In the genomic region with DNA sequence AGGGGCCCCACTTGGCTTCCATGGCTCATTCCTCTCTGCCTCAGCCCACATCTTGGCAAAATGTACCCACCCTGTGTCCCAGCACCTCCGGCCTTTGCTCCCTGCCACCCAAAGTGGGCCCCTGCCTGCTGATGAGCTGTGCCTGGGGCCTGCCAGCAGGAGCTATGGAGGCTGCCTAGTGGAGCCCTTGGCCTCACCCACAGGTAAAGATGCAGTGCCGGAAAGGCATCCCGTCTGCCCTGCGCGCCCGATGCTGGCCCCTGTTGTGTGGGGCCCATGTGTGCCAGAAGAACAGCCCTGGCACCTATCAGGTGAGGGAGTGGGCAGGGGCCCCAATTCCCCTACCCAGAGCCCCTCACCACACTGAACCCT, we compare ENCODE assay signal across 13 cellular contexts. TPM values are rescaled to one million over a fixed set of nuclear protein-coding genes. Genes with fewer than 3 reads are reported as not detected.
DNase-seq lines count a peak whose midpoint lies in the region; TF ChIP-seq lines count a peak whose summit lies in the region.
"Had no signal": no experiment of that assay in that cellular context is flagged by ENCODE, and none has a peak within 500 bp of the region (broad histone marks: within the 10 kb centered on the region; RNA-seq: fewer than 3 reads in every experiment).

No MANE protein-coding gene starts in this region.

- peak overlapping the region; percentile 12 to 69 for H3K4me3 ChIP-seq in mucosa of rectum (ENCODE audit: low read length in 2 of 2)
- H3K4me3 ChIP-seq in sigmoid colon: no peak overlapping the region
- H3K4me3 ChIP-seq: GM23338 had no signal

- CTCF ChIA-PET in activated naive CD4-positive, alpha-beta T cell treated with anti-CD3 and anti-CD28 coated beads, Interleukin-2, amount 10 ng/mL, durations not matched to agents 7 days and 5 days (lab: Charles Lee): interaction anchor here (1.1 to 2.1 kb wide), 2 partner anchors 8 to 31 kb away, joined by 3 to 5 read pairs; no protein-coding TSS in a partner anchor

- H3K27me3 ChIP-seq in mucosa of rectum (ENCODE audit: control insufficient read depth in 2 of 2, insufficient read depth in 2 of 2, low read length in 2 of 2): no peaks in the 10 kb centered on the region
- H3K27me3 ChIP-seq in sigmoid colon: peaks cover 18 to 67% (median 33%) of the 10 kb centered on the region in 3 donors
- H3K27me3 ChIP-seq: BE2C had no signal

- no peaks in the 10 kb centered on the region for H3K9me3 ChIP-seq in mucosa of rectum (ENCODE audit: control insufficient read depth in 2 of 2, low read length in 2 of 2)
- no peaks in the 10 kb centered on the region for H3K9me3 ChIP-seq in sigmoid colon
- H3K9me3 ChIP-seq: BE2C had no signal

- H3K36me3 Mint-ChIP-seq in CD14-positive monocyte: peaks cover 23 to 36% of the 10 kb centered on the region in 2 donors
- H3K36me3 Mint-ChIP-seq in IgD-negative memory B cell: peaks cover 9% of the 10 kb centered on the region
- peaks cover 64% of the 10 kb centered on the region for H3K36me3 Mint-ChIP-seq in activated naive CD4-positive, alpha-beta T cell treated with anti-CD3 and anti-CD28 coated beads, Interleukin-2, amount 10 ng/mL, durations not matched to agents 7 days and 5 days

- H3K4me3 Mint-ChIP-seq in CD14-positive monocyte: peak overlapping the region; percentile 63 to 93
- peak overlapping the region; percentile 91 to 100 (median 96) for H3K4me3 Mint-ChIP-seq in IgD-negative memory B cell
- H3K4me3 Mint-ChIP-seq in activated naive CD4-positive, alpha-beta T cell treated with anti-CD3 and anti-CD28 coated beads, Interleukin-2, amount 10 ng/mL, durations not matched to agents 7 days and 5 days: peak overlapping the region; percentile 96
- H3K4me3 Mint-ChIP-seq: GM23338 had no signal

- no peak for TF ChIP-seq CTCF in CD14-positive monocyte (IDR thresholded peaks at IDR 0.05)
- no peak for TF ChIP-seq CTCF in sigmoid colon (IDR thresholded peaks at IDR 0.05)

- intact Hi-C loops in CD14-positive monocyte (cut with micrococcal nuclease) (no loop called here), sigmoid colon (cut with DNase I) (no loop called here)

- peak overlapping the region in 4 of 7 donors; percentile 25 to 93 (median 57) for H3K27ac Mint-ChIP-seq in CD14-positive monocyte
- H3K27ac Mint-ChIP-seq in IgD-negative memory B cell: peak overlapping the region; percentile 47 to 100 (median 87)
- peak overlapping the region; percentile 98 for H3K27ac Mint-ChIP-seq in activated naive CD4-positive, alpha-beta T cell treated with anti-CD3 and anti-CD28 coated beads, Interleukin-2, amount 10 ng/mL, durations not matched to agents 7 days and 5 days

- H3K4me1 Mint-ChIP-seq in CD14-positive monocyte (peaks cover 85% of the 10 kb centered on the region), IgD-negative memory B cell (peaks cover 37 to 43% (median 39%) of the 10 kb centered on the region in 3 donors)
- H3K4me1 Mint-ChIP-seq in activated naive CD4-positive, alpha-beta T cell treated with anti-CD3 and anti-CD28 coated beads, Interleukin-2, amount 10 ng/mL, durations not matched to agents 7 days and 5 days: peaks cover 73% of the 10 kb centered on the region

- H3K4me1 ChIP-seq in mucosa of rectum (ENCODE audit: control insufficient read depth in 2 of 2, insufficient read depth in 2 of 2, low read length in 2 of 2) (peaks cover 20 to 31% of the 10 kb centered on the region in 2 donors), sigmoid colon (peaks cover 0 to 25% (median 15%) of the 10 kb centered on the region in 4 donors)

- no peak for DNase-seq in CD14-positive monocyte (ENCODE audit: low spot score)
- DNase-seq in activated naive CD4-positive, alpha-beta T cell treated with anti-CD3 and anti-CD28 coated beads, Interleukin-2, amount 10 ng/mL, durations not matched to agents 7 days and 5 days: no peak
- DNase-seq in DMS53 (lab: John Stamatoyannopoulos, UW): no peak
- DNase-seq in NCI-H748 (lab: John Stamatoyannopoulos, UW; ENCODE audit: unreplicated experiment): no peak
- DNase-seq in sigmoid colon: no peak
- no peak for DNase-seq in NCI-H345 treated with DMSO at 0.1 percent for 48 hours (lab: John Stamatoyannopoulos, UW; ENCODE audit: unreplicated experiment)
- DNase-seq: BE2C, GDM1, kidney glomerular epithelial cell, MM.1S had no signal

- 74 to 93% methylated on average over 6 of the region's 6 CpGs for WGBS in sigmoid colon, 2 donors

- H3K27me3 Mint-ChIP-seq in CD14-positive monocyte (ENCODE audit: low read depth in 3 of 3) (no peaks in the 10 kb centered on the region), IgD-negative memory B cell (no peaks in the 10 kb centered on the region)
- no peaks in the 10 kb centered on the region for H3K27me3 Mint-ChIP-seq in activated naive CD4-positive, alpha-beta T cell treated with anti-CD3 and anti-CD28 coated beads, Interleukin-2, amount 10 ng/mL, durations not matched to agents 7 days and 5 days

- no peak for TF ChIP-seq POLR2A in sigmoid colon (IDR thresholded peaks at IDR 0.05)

- H3K27ac ChIP-seq in mucosa of rectum (ENCODE audit: low read depth in 2 of 2, low read length in 2 of 2): peak overlapping the region in 1 of 2 donors; percentile 97
- no peak overlapping the region for H3K27ac ChIP-seq in sigmoid colon

- peak overlapping the region in 1 of 2 donors; percentile 68 for H3K9ac ChIP-seq in mucosa of rectum (ENCODE audit: low read depth in 1 of 2, low read length in 2 of 2)

- H3K9me3 Mint-ChIP-seq in CD14-positive monocyte (no peaks in the 10 kb centered on the region), IgD-negative memory B cell (no peaks in the 10 kb centered on the region)
- H3K9me3 Mint-ChIP-seq in activated naive CD4-positive, alpha-beta T cell treated with anti-CD3 and anti-CD28 coated beads, Interleukin-2, amount 10 ng/mL, durations not matched to agents 7 days and 5 days: no peaks in the 10 kb centered on the region
- H3K9me3 Mint-ChIP-seq: GM23338 had no signal

- H3K36me3 ChIP-seq in mucosa of rectum (ENCODE audit: control insufficient read depth in 2 of 2, insufficient read depth in 2 of 2, low read length in 2 of 2) (peaks cover 0 to under 1% of the 10 kb centered on the region in 2 donors), sigmoid colon (no peaks in the 10 kb centered on the region)
- H3K36me3 ChIP-seq: BE2C had no signal

- no peak for TF ChIP-seq EP300 in sigmoid colon (IDR thresholded peaks at IDR 0.05)

RNA-seq across cellular contexts. Expression of a gene that starts 1.3 kb away (rescaled TPM):
- polyA plus RNA-seq in CD14-positive monocyte (10 to 100 TPM; 68.6 to 72.9 TPM), IgD-negative memory B cell (341 TPM), sigmoid colon (10 to 100 TPM in 1 of 3 donors, 1 to 10 TPM in 2; 1.6 to 48.2 (median 1.8) TPM)
- 1 to 10 TPM in 2 of 4 donors, under 1 TPM in 1, not detected in 1; 0.71 to 2.5 (median 1.2) TPM for total RNA-seq in sigmoid colon

RNA-seq across cellular contexts. Expression of a gene that starts 3.5 kb away (rescaled TPM):
- polyA plus RNA-seq in CD14-positive monocyte (100 to 1,000 TPM; 461 to 551 TPM), IgD-negative memory B cell (546 TPM), sigmoid colon (100 to 1,000 TPM; 228 to 357 (median 235) TPM)
- total RNA-seq in sigmoid colon: 10 to 100 TPM; 59.5 to 87.0 (median 80.0) TPM

RNA-seq across cellular contexts. Expression of a gene that starts 10.3 kb away (rescaled TPM):
- not detected for polyA plus RNA-seq in CD14-positive monocyte
- polyA plus RNA-seq in IgD-negative memory B cell: 2.4 TPM
- total RNA-seq in sigmoid colon: under 1 TPM; 0.16 to 0.68 (median 0.46) TPM
- under 1 TPM in 1 of 3 donors, not detected in 2; 0.83 TPM for polyA plus RNA-seq in sigmoid colon

RNA-seq across cellular contexts. Expression of a gene that starts 13.4 kb away (rescaled TPM):
- 1 to 10 TPM; 3.7 to 3.8 TPM for polyA plus RNA-seq in CD14-positive monocyte
- polyA plus RNA-seq in IgD-negative memory B cell: 12.0 TPM
- total RNA-seq in sigmoid colon: 10 to 100 TPM; 11.4 to 18.1 (median 16.5) TPM
- 10 to 100 TPM in 1 of 3 donors, 1 to 10 TPM in 2; 6.5 to 33.9 (median 6.6) TPM for polyA plus RNA-seq in sigmoid colon

RNA-seq across cellular contexts. Expression of a gene that starts 23.1 kb away (rescaled TPM):
- polyA plus RNA-seq in CD14-positive monocyte (10 to 100 TPM; 51.6 to 53.8 TPM), IgD-negative memory B cell (65.1 TPM), sigmoid colon (10 to 100 TPM; 55.9 to 67.9 (median 62.0) TPM)
- 10 to 100 TPM; 27.1 to 70.2 (median 35.2) TPM for total RNA-seq in sigmoid colon

Comparison
In these comparisons a context has a peak if more than half of its experiments do, and no peak if none do; other contexts are left out.
1. H3K4me3 ChIP-seq: peak in mucosa of rectum (2 of 2); none in sigmoid colon (0 of 4).
2. Peak in every context shown above with its lines, with median percentiles within 50 percentile points of each other: H3K27ac Mint-ChIP-seq and H3K4me3 Mint-ChIP-seq.